ENCODE assay signal across 22 cellular contexts in genomic region chr17:76150712-76151622, GRCh38. TPM values are rescaled to one million over a fixed set of nuclear protein-coding genes. Genes with fewer than 3 reads are reported as not detected.
A peak's percentile ranks its signal among the peaks of the same experiment; 100 is the strongest.
DNase-seq lines count a peak whose midpoint lies in the region; ATAC-seq and TF ChIP-seq lines count a peak whose summit lies in the region.
"Had no signal": no experiment of that assay in that cellular context is flagged by ENCODE, and none has a peak within 500 bp of the region (broad histone marks: within the 10 kb centered on the region; RNA-seq: fewer than 3 reads in every experiment).

No MANE protein-coding gene starts in this region.

- H3K27me3 ChIP-seq in hepatocyte (no peaks in the 10 kb centered on the region), spleen (replicated peaks in 1 of 7) (no peaks in the 10 kb centered on the region), HAP-1 (ENCODE audit: low read depth) (no peaks in the 10 kb centered on the region)
- H3K27me3 ChIP-seq: heart right ventricle, MG63 had no signal

- no peaks in the 10 kb centered on the region for H3K9me3 Mint-ChIP-seq in activated T-cell treated with anti-CD3 and anti-CD28 coated beads, Interleukin-2, amount 50 U/mL, for 4 hours
- H3K9me3 Mint-ChIP-seq: activated T-helper 17 cell treated with anti-CD3 and anti-CD28 coated beads, Interleukin-2, amount 50 U/mL, for 72 hours; memory B cell; nephron had no signal

- no peaks in the 10 kb centered on the region for H4K20me1 ChIP-seq in hepatocyte (ENCODE audit: insufficient read depth, poor library complexity, severe bottlenecking)

- no peak overlapping the region for H3K4me2 ChIP-seq in hepatocyte
- H3K4me2 ChIP-seq: A549 had no signal

- 85% methylated on average over 23 of the region's 23 CpGs for WGBS in hepatocyte (ENCODE audit: low lambda C conversion rate, missing lambda C conversion rate)
- WGBS in spleen, 5 donors: 90 to 96% (median 90%) methylated on average over 23 of the region's 23 CpGs

- peak; percentile 12 for DNase-seq in activated T-cell treated with anti-CD3 and anti-CD28 coated beads, Interleukin-2, amount 50 U/mL, for 1 hour
- no peak for DNase-seq in activated T-cell treated with anti-CD3 and anti-CD28 coated beads, Interleukin-2, amount 50 U/mL, for 4 hours
- no peak for DNase-seq in T-helper 17 cell
- DNase-seq in hepatocyte (ENCODE audit: low spot score): no peak
- DNase-seq in spleen: peak; percentile 61
- no peak for DNase-seq in HAP-1 (ENCODE audit: low spot score in 2 of 2)
- DNase-seq: activated CD4-positive, alpha-beta T cell treated with anti-CD3 and anti-CD28 coated beads for 48 hours; C1 segment of cervical spinal cord; heart right ventricle; MG63; NCI-H1694; NCI-H226; stimulated activated CD4-positive, alpha-beta T cell treated with anti-CD3 and anti-CD28 coated beads, Interleukin-12 subunit alpha, Interleukin-12 subunit beta, amount 100 ng/mL, for 4 hours had no signal

- ATAC-seq in activated T-cell treated with anti-CD3 and anti-CD28 coated beads, Interleukin-2, amount 50 U/mL, for 4 hours: no peak
- ATAC-seq in T-helper 17 cell: no peak
- ATAC-seq in HG02588 (IDR thresholded peaks at IDR 0.05; ENCODE audit: unreplicated experiment): no peak
- ATAC-seq in GM18520 (IDR thresholded peaks at IDR 0.05; ENCODE audit: unreplicated experiment): no peak
- ATAC-seq: A549; activated T-helper 17 cell treated with anti-CD3 and anti-CD28 coated beads, Interleukin-2, amount 50 U/mL, for 72 hours; heart right ventricle; SK-N-SH treated with all-trans-retinoic acid at 6 μM for 48 hours had no signal

- no peaks in the 10 kb centered on the region for H3K4me1 ChIP-seq in hepatocyte (ENCODE audit: insufficient read depth)
- H3K4me1 ChIP-seq in spleen: peaks cover 5 to 21% (median 16%) of the 10 kb centered on the region in 6 donors
- no peaks in the 10 kb centered on the region for H3K4me1 ChIP-seq in HAP-1
- H3K4me1 ChIP-seq: A549, tibial artery had no signal

- H3K79me2 ChIP-seq in hepatocyte: no peaks in the 10 kb centered on the region

- H3K27ac ChIP-seq in hepatocyte (peak overlapping the region; percentile 31), spleen (no peak overlapping the region)
- H3K27ac ChIP-seq: A549, heart right ventricle, tibial artery had no signal

- H3K9me2 ChIP-seq in hepatocyte (replicated peaks; ENCODE audit: insufficient read depth): no peaks in the 10 kb centered on the region

- peak overlapping the region; percentile 21 for H3K27ac Mint-ChIP-seq in T-helper 17 cell
- H3K27ac Mint-ChIP-seq: memory B cell had no signal

- in situ Hi-C loops in HAP-1 (cut with MboI; ENCODE audit: low sequenced_read_pairs): no loop called here

- H3K36me3 Mint-ChIP-seq in activated T-cell treated with anti-CD3 and anti-CD28 coated beads, Interleukin-2, amount 50 U/mL, for 4 hours (ENCODE audit: insufficient read depth): peaks cover 11% of the 10 kb centered on the region
- H3K36me3 Mint-ChIP-seq in T-helper 17 cell (ENCODE audit: low read depth): peaks cover 2% of the 10 kb centered on the region
- H3K36me3 Mint-ChIP-seq: memory B cell had no signal

- intact Hi-C loops in spleen (cut with DNase I; ENCODE audit: low total_unique reads): no loop called here

- H3K36me3 ChIP-seq in hepatocyte (replicated peaks; ENCODE audit: insufficient read depth, low read depth) (no peaks in the 10 kb centered on the region), spleen (peaks cover 0 to 2% (median 0%) of the 10 kb centered on the region in 6 donors), HAP-1 (replicated peaks) (peaks cover 6% of the 10 kb centered on the region)
- H3K36me3 ChIP-seq: heart right ventricle, MG63, tibial artery had no signal

- H3K27me3 Mint-ChIP-seq in activated T-cell treated with anti-CD3 and anti-CD28 coated beads, Interleukin-2, amount 50 U/mL, for 4 hours (ENCODE audit: low read depth): no peaks in the 10 kb centered on the region
- no peaks in the 10 kb centered on the region for H3K27me3 Mint-ChIP-seq in T-helper 17 cell
- H3K27me3 Mint-ChIP-seq: activated T-helper 17 cell treated with anti-CD3 and anti-CD28 coated beads, Interleukin-2, amount 50 U/mL, for 72 hours; memory B cell had no signal

- TF ChIP-seq POLR2A in spleen (IDR thresholded peaks at IDR 0.05): no peak

- H3K4me3 ChIP-seq in hepatocyte: no peak overlapping the region
- no peak overlapping the region for H3K4me3 ChIP-seq in spleen
- H3K4me3 ChIP-seq in HAP-1: no peak overlapping the region
- H3K4me3 ChIP-seq: A549, heart right ventricle, MG63, tibial artery had no signal

- H3K4me3 Mint-ChIP-seq in activated T-cell treated with anti-CD3 and anti-CD28 coated beads, Interleukin-2, amount 50 U/mL, for 4 hours: no peak overlapping the region
- H3K4me3 Mint-ChIP-seq in T-helper 17 cell: no peak overlapping the region
- H3K4me3 Mint-ChIP-seq: memory B cell, nephron had no signal

- TF ChIP-seq CTCF in hepatocyte (IDR thresholded peaks at IDR 0.05; ENCODE audit: poor library complexity): no peak
- no peak for TF ChIP-seq CTCF in spleen (IDR thresholded peaks at IDR 0.05 in 8 of 11, conservative IDR thresholded peaks at IDR 0.05 in 3 of 11)

- peaks cover 55% of the 10 kb centered on the region for H3K4me1 Mint-ChIP-seq in activated T-cell treated with anti-CD3 and anti-CD28 coated beads, Interleukin-2, amount 50 U/mL, for 4 hours (ENCODE audit: low read depth)
- H3K4me1 Mint-ChIP-seq in T-helper 17 cell: peaks cover 18% of the 10 kb centered on the region

- no peak overlapping the region for H2AFZ ChIP-seq in hepatocyte

- H3K9me3 ChIP-seq in T-helper 17 cell (ENCODE audit: control insufficient read depth, low read length, poor library complexity, severe bottlenecking) (no peaks in the 10 kb centered on the region), hepatocyte (ENCODE audit: low read depth) (no peaks in the 10 kb centered on the region), spleen (no peaks in the 10 kb centered on the region), HAP-1 (no peaks in the 10 kb centered on the region)
- H3K9me3 ChIP-seq: A549, heart right ventricle, MG63, tibial artery had no signal

RNA-seq across cellular contexts. Expression of gene FOXJ1, which starts 9.9 kb away (rescaled TPM):
- 1 to 10 TPM in 2 of 3 donors, under 1 TPM in 1; 0.71 to 2.8 (median 1.8) TPM for total RNA-seq in activated T-cell treated with anti-CD3 and anti-CD28 coated beads, Interleukin-2, amount 50 U/mL, for 4 hours
- 1 to 10 TPM; 1.3 to 2.1 TPM for total RNA-seq in T-helper 17 cell
- 1.6 and 1.9 TPM in 2 replicates for total RNA-seq in hepatocyte
- 1.1 and 2.2 TPM in 2 replicates for polyA plus RNA-seq in hepatocyte
- total RNA-seq in spleen: under 1 TPM in 1 of 7 donors, not detected in 6; 0.13 TPM
- polyA plus RNA-seq in spleen: under 1 TPM in 1 of 3 donors, not detected in 2; 0.05 TPM
- total RNA-seq: heart right ventricle, pulmonary artery endothelial cell had no signal

RNA-seq across cellular contexts. Expression of gene EXOC7, which starts 47.4 kb away (rescaled TPM):
- total RNA-seq in activated T-cell treated with anti-CD3 and anti-CD28 coated beads, Interleukin-2, amount 50 U/mL, for 4 hours: 100 to 1,000 TPM in 1 of 3 donors, 10 to 100 TPM in 2; 89.9 to 106 (median 91.0) TPM
- total RNA-seq in T-helper 17 cell (10 to 100 TPM; 80.7 to 85.3 TPM), hepatocyte (92.9 and 94.7 TPM in 2 replicates), spleen (100 to 1,000 TPM in 4 of 7 donors, 10 to 100 TPM in 3; 64.5 to 128 (median 104) TPM)
- polyA plus RNA-seq in hepatocyte (95.6 and 111 TPM in 2 replicates), spleen (10 to 100 TPM; 26.2 to 51.5 (median 35.0) TPM)

Comparison
In these comparisons a context has a peak if more than half of its experiments do, and no peak if none do; other contexts are left out.
1. DNase-seq: peak in activated T-cell treated with anti-CD3 and anti-CD28 coated beads, Interleukin-2, amount 50 U/mL, for 1 hour (single experiment) and spleen (single experiment); none in activated T-cell treated with anti-CD3 and anti-CD28 coated beads, Interleukin-2, amount 50 U/mL, for 4 hours (single experiment), T-helper 17 cell (0 of 3), hepatocyte (single experiment) and HAP-1 (0 of 2).